8 cellular contexts compared by ENCODE assay signal in genomic region chr2:64750817-64751285, GRCh38.
DNase-seq lines count a peak whose midpoint lies in the region; ATAC-seq and TF ChIP-seq lines count a peak whose summit lies in the region.

No MANE protein-coding gene starts in this region.

- no peaks in the 10 kb centered on the region for H3K27me3 ChIP-seq in adrenal gland
- no peaks in the 10 kb centered on the region for H3K27me3 ChIP-seq in aorta (ENCODE audit: control insufficient read depth in 1 of 2, insufficient read depth in 2 of 2, low read length in 1 of 2)

- DNase-seq in GM12865 (ENCODE audit: low read depth), result peak; percentile 100
- DNase-seq in NCI-H1417 (lab: John Stamatoyannopoulos, UW), result peak; percentile 100
- DNase-seq in SW 1271 (lab: John Stamatoyannopoulos, UW), result peak; percentile 99 to 100
- peak in 4 of 7 donors; percentile 99 to 100 (median 100) for DNase-seq in adrenal gland
- DNase-seq in left ventricle myocardium superior, result peak; percentile 99
- DNase-seq in putamen (ENCODE audit: low spot score), result peak; percentile 100
- DNase-seq in aorta, result peak; percentile 99 to 100

- TF ChIP-seq CTCF in GM12865 (IDR thresholded peaks at IDR 0.05; ENCODE audit: insufficient read depth, low read depth, low read length, missing control alignments) (no peak), adrenal gland (IDR thresholded peaks at IDR 0.05) (peak in 1 of 6 experiments; percentile 31)

- TF ChIP-seq POLR2A in adrenal gland (IDR thresholded peaks at IDR 0.05), result peak; percentile 98 to 100

- ATAC-seq in HG02678 (IDR thresholded peaks at IDR 0.05; ENCODE audit: unreplicated experiment) (peak; percentile 85), left ventricle myocardium superior (peak; percentile 90), aorta (ENCODE audit: low FRiP score) (peak; percentile 96)

- peak overlapping the region; percentile 90 for H3K4me3 ChIP-seq in GM12865 (ENCODE audit: low read depth, low read length)
- H3K4me3 ChIP-seq in adrenal gland, result peak overlapping the region; percentile 65 to 96 (median 72)
- H3K4me3 ChIP-seq in aorta (ENCODE audit: low read length in 2 of 2), result peak overlapping the region; percentile 60 to 87

- H3K4me1 ChIP-seq in adrenal gland (replicated peaks in 1 of 2), result peaks cover 7 to 35% of the 10 kb centered on the region in 2 donors
- no peaks in the 10 kb centered on the region for H3K4me1 ChIP-seq in aorta (ENCODE audit: control insufficient read depth in 1 of 2, insufficient read depth in 2 of 2, low read length in 2 of 2)

- no peaks in the 10 kb centered on the region for H3K36me3 ChIP-seq in adrenal gland (replicated peaks in 1 of 2)
- H3K36me3 ChIP-seq in aorta (ENCODE audit: control insufficient read depth in 1 of 2, insufficient read depth in 2 of 2, low read length in 1 of 2), result no peaks in the 10 kb centered on the region

- H3K9me3 ChIP-seq in adrenal gland (replicated peaks in 1 of 3) (no peaks in the 10 kb centered on the region), aorta (ENCODE audit: control insufficient read depth, low read length) (no peaks in the 10 kb centered on the region)

- intact Hi-C loops in adrenal gland (cut with DNase I) (loop anchor here in 1 of 2 donors (5.0 kb wide), 1 partner anchor 116 kb away; no protein-coding TSS in a partner anchor), left ventricle myocardium superior (cut with micrococcal nuclease) (no loop called here), aorta (cut with DNase I) (loop anchor here (1.0 to 5.0 kb wide), 5 partner anchors 16 to 107 kb away; partner anchors contain the start of gene SERTAD2 (in 2 of the 2))

- peak overlapping the region; percentile 93 to 97 (median 97) for H3K27ac ChIP-seq in adrenal gland
- H3K27ac ChIP-seq in aorta (ENCODE audit: low read depth in 1 of 2, low read length in 2 of 2), result peak overlapping the region in 1 of 2 donors; percentile 94

- WGBS in adrenal gland, 4 donors, result 0 to 2% (median 0%) methylated on average over 7 to 43 of the region's 43 CpGs
- WGBS in aorta, 2 donors, result 0 to 1% methylated on average over 34 to 43 of the region's 43 CpGs
